In genomic region chr13:91792054-91792453, GRCh38 we compare ENCODE assay signal across 28 cellular contexts.
"Had no signal": no experiment of that assay in that cellular context is flagged by ENCODE, and none has a peak within 500 bp of the region (broad histone marks: within the 10 kb centered on the region; RNA-seq: fewer than 3 reads in every experiment).

No MANE protein-coding gene starts in this region.

- H3K79me2 ChIP-seq: parathyroid adenoma had no signal

- H3K36me3 ChIP-seq: neural progenitor cell, ovary, right lobe of liver, sigmoid colon, stomach, thoracic aorta, thyroid gland, tibial nerve, upper lobe of left lung, vagina had no signal

- H2AFZ ChIP-seq: neural progenitor cell, parathyroid adenoma had no signal

- H3K4me1 ChIP-seq: neural progenitor cell, parathyroid adenoma, psoas muscle, right lobe of liver, sigmoid colon, stomach, thyroid gland, tibial nerve, upper lobe of left lung, vagina had no signal

- H3K27me3 ChIP-seq: neural progenitor cell, ovary, right lobe of liver, sigmoid colon, stomach, thyroid gland, tibial nerve, upper lobe of left lung, vagina had no signal

- H3K27me3 Mint-ChIP-seq: stimulated activated naive B cell treated with anti-CD40 and anti-IgM and Interleukin-4, amounts not matched to agents 10 μg/mL and 1 μg/mL and 100 μg/mL, for 72 hours; stimulated activated naive CD8-positive, alpha-beta T cell treated with anti-CD3 and anti-CD28 coated beads, Interleukin-15, Interleukin-2, amounts not matched to agents 100 ng/mL and 50 ng/mL, for 24 hours had no signal

- H3K27ac Mint-ChIP-seq: nephron; neural progenitor cell; progenitor cell of endocrine pancreas; stimulated activated effector memory CD8-positive, alpha-beta T cell treated with anti-CD3 and anti-CD28 coated beads, Interleukin-12 subunit alpha, Interleukin-12 subunit beta, amount 100 ng/mL, for 72 hours; stimulated activated naive B cell treated with anti-CD40 and anti-IgM and Interleukin-4, amounts not matched to agents 10 μg/mL and 1 μg/mL and 100 μg/mL, for 72 hours; stimulated activated naive CD8-positive, alpha-beta T cell treated with anti-CD3 and anti-CD28 coated beads, Interleukin-15, Interleukin-2, amounts not matched to agents 100 ng/mL and 50 ng/mL, for 24 hours had no signal

- ATAC-seq: psoas muscle; right cardiac atrium; right lobe of liver; stimulated activated effector memory CD8-positive, alpha-beta T cell treated with anti-CD3 and anti-CD28 coated beads, Interleukin-12 subunit alpha, Interleukin-12 subunit beta, amount 100 ng/mL, for 72 hours; stimulated activated naive B cell treated with anti-CD40 and anti-IgM and Interleukin-4, amounts not matched to agents 10 μg/mL and 1 μg/mL and 100 μg/mL, for 72 hours had no signal

- DNase-seq: occipital lobe; ovary; posterior cingulate gyrus; psoas muscle; right cardiac atrium; right lobe of liver; sigmoid colon; small intestine; stimulated activated CD4-positive, alpha-beta T cell treated with anti-CD3 and anti-CD28 coated beads, Interleukin-15, amount 100 ng/mL, for 24 hours; stimulated activated CD4-positive, alpha-beta T cell treated with anti-CD3 and anti-CD28 coated beads, Interleukin-2, amount 100 ng/mL, for 24 hours; stimulated activated CD4-positive, alpha-beta T cell treated with anti-CD3 and anti-CD28 coated beads, Interleukin-2, amount 100 ng/mL, for 48 hours; stimulated activated CD4-positive, alpha-beta T cell treated with anti-CD3 and anti-CD28 coated beads, Interleukin-4, amount 100 ng/mL, for 24 hours; stimulated activated naive B cell treated with anti-CD40 and anti-IgM and Interleukin-4, amounts not matched to agents 10 μg/mL and 1 μg/mL and 100 μg/mL, for 72 hours; stimulated activated naive CD4-positive, alpha-beta T cell treated with Interleukin-2 at 50 U/mL for 16 hours; stomach; thyroid gland; trophoblast cell; upper lobe of left lung had no signal

- H3K9ac ChIP-seq: neural progenitor cell, parathyroid adenoma had no signal

- H3K4me3 ChIP-seq: neural progenitor cell, ovary, psoas muscle, right lobe of liver, sigmoid colon, stomach, thoracic aorta, thyroid gland, tibial nerve, upper lobe of left lung, vagina had no signal

- H3K27ac ChIP-seq: neural progenitor cell, ovary, parathyroid adenoma, psoas muscle, right lobe of liver, sigmoid colon, stomach, thoracic aorta, thyroid gland, tibial nerve, upper lobe of left lung, vagina had no signal

- FAIRE-seq: small intestine, urothelium cell line had no signal

- H3K4me2 ChIP-seq: neural progenitor cell had no signal

- H3K4me3 Mint-ChIP-seq: nephron; neural progenitor cell; stimulated activated effector memory CD8-positive, alpha-beta T cell treated with anti-CD3 and anti-CD28 coated beads, Interleukin-12 subunit alpha, Interleukin-12 subunit beta, amount 100 ng/mL, for 72 hours; stimulated activated naive B cell treated with anti-CD40 and anti-IgM and Interleukin-4, amounts not matched to agents 10 μg/mL and 1 μg/mL and 100 μg/mL, for 72 hours; stimulated activated naive CD8-positive, alpha-beta T cell treated with anti-CD3 and anti-CD28 coated beads, Interleukin-15, Interleukin-2, amounts not matched to agents 100 ng/mL and 50 ng/mL, for 24 hours had no signal

- H3K36me3 Mint-ChIP-seq: neural progenitor cell; stimulated activated effector memory CD8-positive, alpha-beta T cell treated with anti-CD3 and anti-CD28 coated beads, Interleukin-12 subunit alpha, Interleukin-12 subunit beta, amount 100 ng/mL, for 72 hours; stimulated activated naive B cell treated with anti-CD40 and anti-IgM and Interleukin-4, amounts not matched to agents 10 μg/mL and 1 μg/mL and 100 μg/mL, for 72 hours had no signal

- H3K4me1 Mint-ChIP-seq: neural progenitor cell; stimulated activated effector memory CD8-positive, alpha-beta T cell treated with anti-CD3 and anti-CD28 coated beads, Interleukin-12 subunit alpha, Interleukin-12 subunit beta, amount 100 ng/mL, for 72 hours; stimulated activated naive B cell treated with anti-CD40 and anti-IgM and Interleukin-4, amounts not matched to agents 10 μg/mL and 1 μg/mL and 100 μg/mL, for 72 hours had no signal

- H3K9me3 Mint-ChIP-seq: nephron; neural progenitor cell; stimulated activated naive CD8-positive, alpha-beta T cell treated with anti-CD3 and anti-CD28 coated beads, Interleukin-15, Interleukin-2, amounts not matched to agents 100 ng/mL and 50 ng/mL, for 24 hours had no signal

- H3K9me3 ChIP-seq: ovary, psoas muscle, right lobe of liver, sigmoid colon, stomach, thoracic aorta, thyroid gland, tibial nerve, upper lobe of left lung, vagina had no signal
